In genomic region chr18:75247601-75248421, GRCh38 we compare ENCODE assay signal across 8 cellular contexts. TPM values are rescaled to one million over a fixed set of nuclear protein-coding genes. Genes with fewer than 3 reads are reported as not detected.
DNase-seq lines count a peak whose midpoint lies in the region; ATAC-seq, FAIRE-seq and TF ChIP-seq lines count a peak whose summit lies in the region.

No MANE protein-coding gene starts in this region.

- no peaks in the 10 kb centered on the region for H3K79me1 ChIP-seq in mesendoderm (ENCODE audit: low read length)

- no peak for TF ChIP-seq EP300 in GM12878 (IDR thresholded peaks at IDR 0.05; ENCODE audit: borderline replicate concordance in 1 of 2, control insufficient read depth in 1 of 2, low read depth in 2 of 2, low read length in 2 of 2)

- H3K36me3 ChIP-seq in GM12878 (ENCODE audit: control insufficient read depth in 2 of 2, insufficient read depth in 2 of 2, low read length in 1 of 2), result no peaks in the 10 kb centered on the region
- H3K36me3 ChIP-seq in mesendoderm (ENCODE audit: control insufficient read depth, insufficient read depth, low read length), result no peaks in the 10 kb centered on the region

- intact Hi-C loops in GM12878 (cut with micrococcal nuclease; ENCODE audit: unreplicated experiment), result no loop called here

- H3K4me1 ChIP-seq in GM12878 (ENCODE audit: control insufficient read depth, insufficient read depth, low read length) (peaks cover 14% of the 10 kb centered on the region), mesendoderm (ENCODE audit: control insufficient read depth, low read depth, low read length) (no peaks in the 10 kb centered on the region)

- TF ChIP-seq POLR2A in GM12878 (IDR thresholded peaks at IDR 0.05; ENCODE audit: low read depth, low read length), result no peak
- no peak for TF ChIP-seq POLR2A in H54 (IDR thresholded peaks at IDR 0.05; ENCODE audit: low read depth, low read length)

- no TSS peak for BruUV-seq in GM12878 (replicated peaks; lab: Mats Ljungman, UMichigan)

- no peak overlapping the region for H2BK5ac ChIP-seq in mesendoderm (ENCODE audit: low read length)

- WGBS in GM12878 (ENCODE audit: insufficient coverage, insufficient replicate concordance, low lambda C conversion rate, missing lambda C conversion rate), result 91% methylated on average over 8 of the region's 8 CpGs
- no CpG with 5 or more reads among the region's 8 CpGs for WGBS in mesendoderm (ENCODE audit: extremely low coverage, insufficient coverage, low lambda C conversion rate)

- H3K79me2 ChIP-seq in GM12878 (ENCODE audit: control insufficient read depth, insufficient read depth, low read length) (peaks cover 25% of the 10 kb centered on the region), mesendoderm (ENCODE audit: control insufficient read depth, insufficient read depth, low read length) (no peaks in the 10 kb centered on the region)

- H2BK120ac ChIP-seq in mesendoderm (ENCODE audit: low read depth, low read length), result no peak overlapping the region

- CTCF ChIA-PET in GM12878 (lab: Yijun Ruan, JAX), result no interaction called here

- no peak for TF ChIP-seq RAD21 in GM12878 (IDR thresholded peaks at IDR 0.05; ENCODE audit: insufficient read depth, low read depth, low read length)

- POLR2A ChIA-PET in GM12878 (lab: Charles Lee), result interaction anchor here (0.7 kb wide), 2 partner anchors 19 to 567 kb away, joined by 3 to 4 read pairs; no protein-coding TSS in a partner anchor

- FAIRE-seq in GM12878 (lab: Jason Lieb, UNC) (no peak), H54 (lab: Jason Lieb, UNC) (no peak)

- SMC1A ChIA-PET in GM12878 (lab: Charles Lee; ENCODE audit: uncharacterized antibody, unreplicated experiment), result interaction anchor here (0.6 to 0.9 kb wide), 2 partner anchors 14 to 664 kb away, joined by 3 read pairs; no protein-coding TSS in a partner anchor

- no peak overlapping the region for H2AK5ac ChIP-seq in mesendoderm (ENCODE audit: low read length)

- H3K27me3 ChIP-seq in GM12878 (replicated peaks in 1 of 2; ENCODE audit: control insufficient read depth in 2 of 2, insufficient read depth in 2 of 2, low read length in 1 of 2), result no peaks in the 10 kb centered on the region
- no peaks in the 10 kb centered on the region for H3K27me3 ChIP-seq in mesendoderm (ENCODE audit: insufficient read depth, low read length, poor library complexity)

- peak overlapping the region; percentile 83 for H3K27ac ChIP-seq in GM12878 (ENCODE audit: control insufficient read depth, insufficient read depth)
- H3K27ac ChIP-seq in mesendoderm (ENCODE audit: low read depth, low read length), result no peak overlapping the region

- RAD21 ChIA-PET in GM12878 (lab: Charles Lee; ENCODE audit: unreplicated experiment), result interaction anchor here (0.6 to 1.0 kb wide), 3 partner anchors 10 to 38 kb away, joined by 3 read pairs; partner anchors contain the start of genes PTGR3 and TSHZ1

- H3K18ac ChIP-seq in mesendoderm (ENCODE audit: low read length), result no peak overlapping the region

- ATAC-seq in GM21528 (IDR thresholded peaks at IDR 0.05; ENCODE audit: low FRiP score, unreplicated experiment), result peak; percentile 60
- ATAC-seq in GM12878, result peak; percentile 73

- peak overlapping the region; percentile 49 for H3K4me3 ChIP-seq in GM12878
- no peak overlapping the region for H3K4me3 ChIP-seq in mesendoderm (ENCODE audit: low read length)

- no peak overlapping the region for H4K8ac ChIP-seq in mesendoderm (ENCODE audit: low read depth, low read length)

- H3K4ac ChIP-seq in mesendoderm (ENCODE audit: low read depth, low read length), result no peak overlapping the region

- H3K23ac ChIP-seq in mesendoderm (ENCODE audit: low read length), result no peak overlapping the region

- no peak overlapping the region for H2BK15ac ChIP-seq in mesendoderm (replicated peaks; ENCODE audit: low read depth)

- no peaks in the 10 kb centered on the region for H3K9me3 ChIP-seq in GM12878 (replicated peaks; ENCODE audit: control insufficient read depth, insufficient read depth, low read length)

- in situ Hi-C loops in GM12878 (cut with MboI), result no loop called here

- H3K56ac ChIP-seq in mesendoderm (ENCODE audit: low read length), result no peak overlapping the region

- H2AFZ ChIP-seq in GM12878 (ENCODE audit: control insufficient read depth, low read depth, low read length), result peak overlapping the region; percentile 82

- H4K20me1 ChIP-seq in GM12878 (ENCODE audit: control insufficient read depth, insufficient read depth), result no peaks in the 10 kb centered on the region

- H3K9ac ChIP-seq in GM12878 (ENCODE audit: control insufficient read depth, insufficient read depth, low read length) (peak overlapping the region; percentile 65), mesendoderm (ENCODE audit: low read length) (no peak overlapping the region)

- H3K4me2 ChIP-seq in GM12878 (ENCODE audit: control insufficient read depth, insufficient read depth), result peak overlapping the region; percentile 88
- H3K4me2 ChIP-seq in mesendoderm (ENCODE audit: low read length), result no peak overlapping the region

- DNase-seq in ELR (ENCODE audit: low read depth), result peak; percentile 63
- DNase-seq in NCI-H2227 (lab: John Stamatoyannopoulos, UW; ENCODE audit: unreplicated experiment), result peak; percentile 26
- DNase-seq in GM12878 (ENCODE audit: low read depth, low spot score), result no peak
- DNase-seq in kidney tubule cell (ENCODE audit: low spot score), result peak; percentile 70
- DNase-seq in superior temporal gyrus (ENCODE audit: extremely low spot score), result peak; percentile 73
- no peak for DNase-seq in mesendoderm
- DNase-seq in H54 (ENCODE audit: insufficient read length, low spot score), result no peak

- no peak overlapping the region for H4K5ac ChIP-seq in mesendoderm (ENCODE audit: low read length)

- no peak for TF ChIP-seq CTCF in GM12878 (IDR thresholded peaks at IDR 0.05 in 2 of 3, conservative IDR thresholded peaks at IDR 0.05 in 1 of 3; ENCODE audit: control insufficient read depth in 2 of 3, extremely low read depth in 1 of 3, insufficient read depth in 1 of 3, low read depth in 3 of 3, low read length in 3 of 3)

TF ChIP-seq in GM12878, 131 proteins besides CTCF, POLR2A, EP300 and RAD21 (continues in another document):
- no peak for TF ChIP-seq JUND (IDR thresholded peaks at IDR 0.05; ENCODE audit: low read depth, low read length)
- TF ChIP-seq POLR2AphosphoS5 (IDR thresholded peaks at IDR 0.05; ENCODE audit: low read length), result no peak
- no peak for TF ChIP-seq MTA3 (IDR thresholded peaks at IDR 0.05; ENCODE audit: borderline replicate concordance, low read length)
- TF ChIP-seq BACH1 (IDR thresholded peaks at IDR 0.05; ENCODE audit: borderline replicate concordance), result no peak

RNA-seq across cellular contexts. Expression of gene TSHZ1, which starts 37.2 kb away (rescaled TPM):
- total RNA-seq in GM12878 (2013; cell fraction: nucleolus; rRNA removed), result 7.5 TPM in 2 replicates
- 8.3 and 8.7 TPM in 2 replicates for total RNA-seq in GM12878 (2014; rRNA removed)
- 5.8 and 6.2 TPM in 2 replicates for total RNA-seq in GM12878 (2014; rRNA removed; fragmentation: Illumina TruSeq; extraction: Trizol)
- 14.0 and 15.2 TPM in 2 replicates for total RNA-seq in GM12878 (2021)
- 2.4 TPM for polyA plus RNA-seq in GM12878 (2011; ENCODE audit: low read depth)
- 2.8 and 4.0 TPM in 2 replicates for polyA plus RNA-seq in GM12878 (2011; rRNA removed)
- 4.4 and 4.8 TPM in 2 replicates for polyA plus RNA-seq in GM12878 (2011; cell fraction: cytosol; rRNA removed)
- polyA plus RNA-seq in GM12878 (2011; cell fraction: nucleus; rRNA removed), result 5.2 and 7.7 TPM in 2 replicates
- polyA plus RNA-seq in GM12878 (2012), result 4.3 and 5.1 TPM in 2 replicates
- polyA plus RNA-seq in GM12878 (2014; fragmentation: Illumina TruSeq; extraction: Trizol), result 5.3 and 7.1 TPM in 2 replicates
- polyA plus RNA-seq in GM12878 (2014; fragmentation: Nextera tagmentation; extraction: Ambion mirVana), result 1 to 10 TPM; 2.2 to 2.9 TPM
- 6.7 and 7.9 TPM in 2 replicates for polyA plus RNA-seq in GM12878 (2014; rRNA removed)
- polyA plus RNA-seq in GM12878 (2016; fragmentation: Nextera tagmentation; extraction: Ambion mirVana), result 1 to 10 TPM; 2.4 to 2.8 TPM
- 4.9 and 6.4 TPM in 2 replicates for polyA minus RNA-seq in GM12878 (2011; rRNA and poly(A)+ RNA removed)
- polyA minus RNA-seq in GM12878 (2011; cell fraction: cytosol; rRNA and poly(A)+ RNA removed), result 5.1 and 5.2 TPM in 2 replicates
- polyA minus RNA-seq in GM12878 (2011; cell fraction: nucleus; rRNA and poly(A)+ RNA removed), result 4.1 and 7.7 TPM in 2 replicates
- 0.32 TPM for polyA plus RNA-seq in mesendoderm (2013, experiment 1 of 2)
- polyA plus RNA-seq in mesendoderm (2013, experiment 2 of 2), result 0.21 TPM

RNA-seq across cellular contexts. Expression of gene PTGR3, which starts 38.9 kb away (rescaled TPM):
- total RNA-seq in GM12878 (2013; cell fraction: nucleolus; rRNA removed), result 18.9 and 21.4 TPM in 2 replicates
- total RNA-seq in GM12878 (2014; rRNA removed), result 8.7 and 15.1 TPM in 2 replicates
- 12.2 and 13.2 TPM in 2 replicates for total RNA-seq in GM12878 (2014; rRNA removed; fragmentation: Illumina TruSeq; extraction: Trizol)
- 44.9 and 45.1 TPM in 2 replicates for total RNA-seq in GM12878 (2021)
- polyA plus RNA-seq in GM12878 (2011; ENCODE audit: low read depth), result 7.0 TPM
- polyA plus RNA-seq in GM12878 (2011; rRNA removed), result 63.9 and 69.8 TPM in 2 replicates
- polyA plus RNA-seq in GM12878 (2011; cell fraction: cytosol; rRNA removed), result 52.5 and 53.4 TPM in 2 replicates
- polyA plus RNA-seq in GM12878 (2011; cell fraction: nucleus; rRNA removed), result 87.8 and 88.3 TPM in 2 replicates
- polyA plus RNA-seq in GM12878 (2012), result 16.7 and 18.1 TPM in 2 replicates
- polyA plus RNA-seq in GM12878 (2014; fragmentation: Illumina TruSeq; extraction: Trizol), result 29.5 and 30.4 TPM in 2 replicates
- 1 to 10 TPM; 6.2 to 8.8 TPM for polyA plus RNA-seq in GM12878 (2014; fragmentation: Nextera tagmentation; extraction: Ambion mirVana)
- 29.2 and 34.8 TPM in 2 replicates for polyA plus RNA-seq in GM12878 (2014; rRNA removed)
- polyA plus RNA-seq in GM12878 (2016; fragmentation: Nextera tagmentation; extraction: Ambion mirVana), result 10 to 100 TPM; 21.8 to 22.0 TPM
- polyA minus RNA-seq in GM12878 (2011; rRNA and poly(A)+ RNA removed), result 57.6 and 90.8 TPM in 2 replicates
- 15.9 and 22.5 TPM in 2 replicates for polyA minus RNA-seq in GM12878 (2011; cell fraction: cytosol; rRNA and poly(A)+ RNA removed)
- polyA minus RNA-seq in GM12878 (2011; cell fraction: nucleus; rRNA and poly(A)+ RNA removed), result 34.7 and 50.0 TPM in 2 replicates
- 1.3 TPM for polyA plus RNA-seq in mesendoderm (2013, experiment 1 of 2)
- 1.3 TPM for polyA plus RNA-seq in mesendoderm (2013, experiment 2 of 2)

Comparison
In these comparisons a context has a peak if more than half of its experiments do, and no peak if none do; other contexts are left out.
1. DNase-seq: peak in ELR (single experiment), NCI-H2227 (single experiment), kidney tubule cell (single experiment) and superior temporal gyrus (single experiment); none in GM12878 (single experiment), mesendoderm (single experiment) and H54 (single experiment).